17 cellular contexts compared by ENCODE assay signal in genomic region chr18:79533146-79533545, GRCh38.
DNase-seq lines count a peak whose midpoint lies in the region; ATAC-seq and TF ChIP-seq lines count a peak whose summit lies in the region.
"Had no signal": no experiment of that assay in that cellular context is flagged by ENCODE, and none has a peak within 500 bp of the region (broad histone marks: within the 10 kb centered on the region; RNA-seq: fewer than 3 reads in every experiment).

No MANE protein-coding gene starts in this region.

- H3K9me3 ChIP-seq in Peyer's patch, result no peaks in the 10 kb centered on the region
- H3K9me3 ChIP-seq in lower lobe of right lung, result no peaks in the 10 kb centered on the region
- H3K9me3 ChIP-seq in sigmoid colon, result peaks cover 0 to 3% (median 0%) of the 10 kb centered on the region in 4 donors
- H3K9me3 ChIP-seq: Caco-2 had no signal

- H3K27me3 ChIP-seq in Peyer's patch (no peaks in the 10 kb centered on the region), lower lobe of right lung (ENCODE audit: low read depth) (peaks cover 8% of the 10 kb centered on the region), sigmoid colon (peaks cover 0 to 17% (median 0%) of the 10 kb centered on the region in 3 donors)

- no peak for TF ChIP-seq POLR2A in Peyer's patch (IDR thresholded peaks at IDR 0.05)
- no peak for TF ChIP-seq POLR2A in sigmoid colon (IDR thresholded peaks at IDR 0.05)

- TF ChIP-seq CTCF in Peyer's patch (IDR thresholded peaks at IDR 0.05) (no peak), lower lobe of right lung (IDR thresholded peaks at IDR 0.05) (no peak), sigmoid colon (IDR thresholded peaks at IDR 0.05) (no peak)

- H3K27ac ChIP-seq in Peyer's patch (no peak overlapping the region), lower lobe of right lung (no peak overlapping the region), sigmoid colon (no peak overlapping the region)
- H3K27ac ChIP-seq: 22Rv1 had no signal

- H3K4me3 ChIP-seq in Peyer's patch, result no peak overlapping the region
- no peak overlapping the region for H3K4me3 ChIP-seq in lower lobe of right lung
- H3K4me3 ChIP-seq in sigmoid colon, result no peak overlapping the region

- no peaks in the 10 kb centered on the region for H3K4me1 ChIP-seq in Peyer's patch
- no peaks in the 10 kb centered on the region for H3K4me1 ChIP-seq in lower lobe of right lung
- peaks cover 0 to 11% (median 5%) of the 10 kb centered on the region in 4 donors for H3K4me1 ChIP-seq in sigmoid colon
- H3K4me1 ChIP-seq: Caco-2 had no signal

- no peak for ATAC-seq in activated CD4-positive, CD25-positive, alpha-beta regulatory T cell treated with anti-CD3 and anti-CD28 coated beads, Interleukin-2, amount 50 U/mL, for 24 hours
- ATAC-seq in lower lobe of right lung, result peak in 1 of 2 donors; percentile 5
- no peak for ATAC-seq in GM21576 (IDR thresholded peaks at IDR 0.05; ENCODE audit: unreplicated experiment)

- TF ChIP-seq EP300 in sigmoid colon (IDR thresholded peaks at IDR 0.05), result no peak

- DNase-seq in activated CD4-positive, CD25-positive, alpha-beta regulatory T cell treated with anti-CD3 and anti-CD28 coated beads, Interleukin-2, amount 50 U/mL, for 72 hours, result peak; percentile 21
- DNase-seq in Peyer's patch (peak in 2 of 3 donors; percentile 40), lower lobe of right lung (peak; percentile 35), sigmoid colon (peak; percentile 57), activated gamma-delta T cell treated with Interleukin-2 at 50 U/mL for 16 hours (no peak), retina (no peak)
- DNase-seq: Caco-2; CD4-positive, CD25-positive, alpha-beta regulatory T cell; EL; KBM-7; NCI-H1417 treated with DMSO at 0.1 percent for 48 hours; NCI-H1930; NCI-H526 treated with DMSO at 0.1 percent for 48 hours; NK-92 treated with Interleukin-12 subunit alpha and Interleukin-12 subunit beta, amount 100 ng/mL, for 24 hours had no signal

- intact Hi-C loops in lower lobe of right lung (cut with DNase I), result no loop called here
- intact Hi-C loops in sigmoid colon (cut with DNase I), result no loop called here

- H3K36me3 ChIP-seq in Peyer's patch (peaks cover 0 to 2% (median 0%) of the 10 kb centered on the region in 3 donors), lower lobe of right lung (peaks cover 19% of the 10 kb centered on the region), sigmoid colon (peaks cover 0 to 2% (median under 1%) of the 10 kb centered on the region in 4 donors)

- 83 to 93% methylated on average over 13 of the region's 13 CpGs for WGBS in sigmoid colon, 2 donors

Comparison
In these comparisons a context has a peak if more than half of its experiments do, and no peak if none do; other contexts are left out.
1. DNase-seq: peak in activated CD4-positive, CD25-positive, alpha-beta regulatory T cell treated with anti-CD3 and anti-CD28 coated beads, Interleukin-2, amount 50 U/mL, for 72 hours (single experiment), Peyer's patch (2 of 3), lower lobe of right lung (single experiment) and sigmoid colon (single experiment); none in activated gamma-delta T cell treated with Interleukin-2 at 50 U/mL for 16 hours (single experiment) and retina (single experiment).